38 cellular contexts compared by ENCODE assay signal in genomic region chr20:61875996-61876395, GRCh38.
"Had no signal": no experiment of that assay in that cellular context is flagged by ENCODE, and none has a peak within 500 bp of the region (broad histone marks: within the 10 kb centered on the region; RNA-seq: fewer than 3 reads in every experiment).

No MANE protein-coding gene starts in this region.

- FAIRE-seq: astrocyte, TTC549 had no signal

- H3K4me1 ChIP-seq: adrenal gland, body of pancreas, breast epithelium had no signal

- H3K27ac ChIP-seq: adrenal gland, body of pancreas, brain microvascular endothelial cell, breast epithelium, VCaP had no signal

- H3K36me3 ChIP-seq: adrenal gland, brain microvascular endothelial cell, breast epithelium had no signal

- H3K36me3 Mint-ChIP-seq: activated CD4-positive, alpha-beta memory T cell treated with anti-CD3 and anti-CD28 coated beads for 36 hours; activated naive CD4-positive, alpha-beta T cell treated with anti-CD3 and anti-CD28 coated beads, Interleukin-2, amount 50 U/mL, for 72 hours; activated naive CD8-positive, alpha-beta T cell treated with anti-CD3 and anti-CD28 coated beads for 36 hours had no signal

- H3K4me3 Mint-ChIP-seq: activated B cell treated with CpG ODN at 0.5 μM for 24 hours; activated CD4-positive, alpha-beta memory T cell treated with anti-CD3 and anti-CD28 coated beads for 36 hours; activated CD4-positive, alpha-beta T cell treated with anti-CD3 and anti-CD28 coated beads, Interleukin-2, amount 10 ng/mL, durations not matched to agents 24 days and 14 days; activated CD8-positive, alpha-beta T cell treated with anti-CD3 and anti-CD28 coated beads for 36 hours; activated naive CD4-positive, alpha-beta T cell treated with anti-CD3 and anti-CD28 coated beads for 36 hours; activated naive CD8-positive, alpha-beta T cell treated with anti-CD3 and anti-CD28 coated beads for 36 hours; activated T-cell treated with anti-CD3 and anti-CD28 coated beads, Interleukin-2, amount 50 U/mL, for 4 hours; activated T-cell treated with anti-CD3 and anti-CD28 coated beads, Interleukin-2, amount 50 U/mL, for 72 hours; activated T-helper 1 cell treated with anti-CD3 and anti-CD28 coated beads, Interleukin-12 subunit alpha, Interleukin-12 subunit beta, Interleukin-2, Interleukin-4 antibody, amounts not matched to agents 30 ng/mL and 10 ng/mL and 1 ng/mL, durations not matched to agents 14 hours and 24 hours and 36 hours; activated T-helper 17 cell treated with anti-CD3 and anti-CD28 coated beads, Interleukin-2, amount 50 U/mL, for 72 hours; central memory CD8-positive, alpha-beta T cell; T-helper 1 cell treated with Interleukin-12 subunit alpha and Interleukin-12 subunit beta and Interleukin-4 antibody, amounts not matched to agents 30 μg/mL and 1 μg/mL, for 36 hours; T-helper 2 cell treated with Interferon-gamma antibody and Interleukin-4, amounts not matched to agents 5 μg/mL and 100 μg/mL, for 36 hours had no signal

- H3K4me3 ChIP-seq: adrenal gland, body of pancreas, breast epithelium had no signal

- ATAC-seq: activated CD8-positive, alpha-beta T cell treated with anti-CD3 and anti-CD28 coated beads for 36 hours; activated naive CD4-positive, alpha-beta T cell treated with anti-CD3 and anti-CD28 coated beads, Interleukin-2, amount 50 U/mL, for 72 hours; activated T-cell treated with anti-CD3 and anti-CD28 coated beads, Interleukin-2, amount 50 U/mL, for 4 hours; activated T-cell treated with anti-CD3 and anti-CD28 coated beads, Interleukin-2, amount 50 U/mL, for 72 hours; activated T-helper 17 cell treated with anti-CD3 and anti-CD28 coated beads, Interleukin-2, amount 50 U/mL, for 72 hours; body of pancreas had no signal

- H3K27me3 Mint-ChIP-seq: activated B cell treated with CpG ODN at 0.5 μM for 24 hours; activated CD4-positive, alpha-beta memory T cell treated with anti-CD3 and anti-CD28 coated beads for 36 hours; activated CD4-positive, alpha-beta T cell treated with anti-CD3 and anti-CD28 coated beads, Interleukin-2, amount 10 ng/mL, durations not matched to agents 24 days and 14 days; activated CD8-positive, alpha-beta T cell treated with anti-CD3 and anti-CD28 coated beads for 36 hours; activated naive CD8-positive, alpha-beta T cell treated with anti-CD3 and anti-CD28 coated beads for 36 hours; activated T-helper 17 cell treated with anti-CD3 and anti-CD28 coated beads, Interleukin-2, amount 50 U/mL, for 72 hours; central memory CD8-positive, alpha-beta T cell had no signal

- DNase-seq: activated B cell treated with CpG ODN at 0.5 μM for 24 hours; activated CD4-positive, alpha-beta memory T cell treated with anti-CD3 and anti-CD28 coated beads for 36 hours; activated CD4-positive, alpha-beta T cell treated with anti-CD3 and anti-CD28 coated beads for 4 hours; activated CD4-positive, alpha-beta T cell treated with anti-CD3 and anti-CD28 coated beads, Interleukin-2, amount 10 ng/mL, durations not matched to agents 24 days and 14 days; activated CD4-positive, alpha-beta T cell treated with anti-CD3 and anti-CD28 coated beads, Interleukin-2, amount 50 U/mL, for 1 hour; activated CD4-positive, alpha-beta T cell treated with anti-CD3 and anti-CD28 coated beads, Interleukin-2, amount 50 U/mL, for 4 hours; activated CD4-positive, CD25-positive, alpha-beta regulatory T cell treated with anti-CD3 and anti-CD28 coated beads, Interleukin-2, amount 50 U/mL, for 72 hours; activated CD8-positive, alpha-beta memory T cell treated with anti-CD3 and anti-CD28 coated beads, Interleukin-2, amount 50 U/mL, for 4 hours; activated CD8-positive, alpha-beta T cell treated with anti-CD3 and anti-CD28 coated beads for 36 hours; activated effector memory CD4-positive, alpha-beta T cell treated with anti-CD3 and anti-CD28 coated beads, Interleukin-2, amount 50 U/mL, for 16 hours; activated gamma-delta T cell treated with Interleukin-2 at 50 U/mL for 16 hours; activated naive CD4-positive, alpha-beta T cell; activated naive CD4-positive, alpha-beta T cell treated with anti-CD3 and anti-CD28 coated beads for 36 hours; activated naive CD4-positive, alpha-beta T cell treated with anti-CD3 and anti-CD28 coated beads, Interleukin-2, amount 50 U/mL, for 16 hours; activated naive CD8-positive, alpha-beta T cell treated with anti-CD3 and anti-CD28 coated beads for 36 hours; activated T-cell treated with anti-CD3 and anti-CD28 coated beads for 4 hours; activated T-cell treated with anti-CD3 and anti-CD28 coated beads, Interleukin-2, amount 50 U/mL, for 1 hour; activated T-cell treated with anti-CD3 and anti-CD28 coated beads, Interleukin-2, amount 50 U/mL, for 4 hours; activated T-cell treated with anti-CD3 and anti-CD28 coated beads, Interleukin-2, amount 50 U/mL, for 72 hours; adrenal gland; amniotic stem cell; aorta; body of pancreas; brain microvascular endothelial cell; cerebellar nuclear complex; T-helper 1 cell; T-helper 2 cell; T-helper 9 cell had no signal

- H3K4me1 Mint-ChIP-seq: activated B cell treated with CpG ODN at 0.5 μM for 24 hours; activated CD4-positive, alpha-beta T cell treated with anti-CD3 and anti-CD28 coated beads, Interleukin-2, amount 10 ng/mL, durations not matched to agents 24 days and 14 days; activated naive CD8-positive, alpha-beta T cell treated with anti-CD3 and anti-CD28 coated beads for 36 hours; activated T-helper 17 cell treated with anti-CD3 and anti-CD28 coated beads, Interleukin-2, amount 50 U/mL, for 72 hours; central memory CD8-positive, alpha-beta T cell had no signal

- H3K9me3 Mint-ChIP-seq: activated B cell treated with CpG ODN at 0.5 μM for 24 hours; activated CD4-positive, alpha-beta memory T cell treated with anti-CD3 and anti-CD28 coated beads for 36 hours; activated CD4-positive, alpha-beta T cell treated with anti-CD3 and anti-CD28 coated beads, Interleukin-2, amount 10 ng/mL, durations not matched to agents 24 days and 14 days; activated CD8-positive, alpha-beta T cell treated with anti-CD3 and anti-CD28 coated beads for 36 hours; activated naive CD4-positive, alpha-beta T cell treated with anti-CD3 and anti-CD28 coated beads for 36 hours; activated naive CD4-positive, alpha-beta T cell treated with anti-CD3 and anti-CD28 coated beads, Interleukin-2, amount 50 U/mL, for 72 hours; activated naive CD8-positive, alpha-beta T cell treated with anti-CD3 and anti-CD28 coated beads for 36 hours; activated T-cell treated with anti-CD3 and anti-CD28 coated beads, Interleukin-2, amount 50 U/mL, for 4 hours; activated T-cell treated with anti-CD3 and anti-CD28 coated beads, Interleukin-2, amount 50 U/mL, for 72 hours; activated T-helper 1 cell treated with anti-CD3 and anti-CD28 coated beads, Interleukin-12 subunit alpha, Interleukin-12 subunit beta, Interleukin-2, Interleukin-4 antibody, amounts not matched to agents 30 ng/mL and 10 ng/mL and 1 ng/mL, durations not matched to agents 14 hours and 24 hours and 36 hours; activated T-helper 17 cell treated with anti-CD3 and anti-CD28 coated beads, Interleukin-2, amount 50 U/mL, for 72 hours; central memory CD8-positive, alpha-beta T cell; T-helper 1 cell treated with Interleukin-12 subunit alpha and Interleukin-12 subunit beta and Interleukin-4 antibody, amounts not matched to agents 30 μg/mL and 1 μg/mL, for 36 hours; T-helper 2 cell treated with Interferon-gamma antibody and Interleukin-4, amounts not matched to agents 5 μg/mL and 100 μg/mL, for 36 hours had no signal

- H3K27me3 ChIP-seq: adrenal gland, body of pancreas, brain microvascular endothelial cell had no signal

- H3K27ac Mint-ChIP-seq: activated B cell treated with CpG ODN at 0.5 μM for 24 hours; activated CD4-positive, alpha-beta memory T cell treated with anti-CD3 and anti-CD28 coated beads for 36 hours; activated CD4-positive, alpha-beta T cell treated with anti-CD3 and anti-CD28 coated beads, Interleukin-2, amount 10 ng/mL, durations not matched to agents 24 days and 14 days; activated CD8-positive, alpha-beta T cell treated with anti-CD3 and anti-CD28 coated beads for 36 hours; activated naive CD4-positive, alpha-beta T cell treated with anti-CD3 and anti-CD28 coated beads for 36 hours; activated naive CD4-positive, alpha-beta T cell treated with anti-CD3 and anti-CD28 coated beads, Interleukin-2, amount 50 U/mL, for 72 hours; activated naive CD8-positive, alpha-beta T cell treated with anti-CD3 and anti-CD28 coated beads for 36 hours; activated T-cell treated with anti-CD3 and anti-CD28 coated beads, Interleukin-2, amount 50 U/mL, for 72 hours; activated T-helper 1 cell treated with anti-CD3 and anti-CD28 coated beads, Interleukin-12 subunit alpha, Interleukin-12 subunit beta, Interleukin-2, Interleukin-4 antibody, amounts not matched to agents 30 ng/mL and 10 ng/mL and 1 ng/mL, durations not matched to agents 14 hours and 24 hours and 36 hours; activated T-helper 17 cell treated with anti-CD3 and anti-CD28 coated beads, Interleukin-2, amount 50 U/mL, for 72 hours; T-helper 1 cell treated with Interleukin-12 subunit alpha and Interleukin-12 subunit beta and Interleukin-4 antibody, amounts not matched to agents 30 μg/mL and 1 μg/mL, for 36 hours; T-helper 2 cell treated with Interferon-gamma antibody and Interleukin-4, amounts not matched to agents 5 μg/mL and 100 μg/mL, for 36 hours had no signal

- H3K9me3 ChIP-seq: adrenal gland, body of pancreas had no signal
